1 cellular context compared by ENCODE assay signal in the genomic region with DNA sequence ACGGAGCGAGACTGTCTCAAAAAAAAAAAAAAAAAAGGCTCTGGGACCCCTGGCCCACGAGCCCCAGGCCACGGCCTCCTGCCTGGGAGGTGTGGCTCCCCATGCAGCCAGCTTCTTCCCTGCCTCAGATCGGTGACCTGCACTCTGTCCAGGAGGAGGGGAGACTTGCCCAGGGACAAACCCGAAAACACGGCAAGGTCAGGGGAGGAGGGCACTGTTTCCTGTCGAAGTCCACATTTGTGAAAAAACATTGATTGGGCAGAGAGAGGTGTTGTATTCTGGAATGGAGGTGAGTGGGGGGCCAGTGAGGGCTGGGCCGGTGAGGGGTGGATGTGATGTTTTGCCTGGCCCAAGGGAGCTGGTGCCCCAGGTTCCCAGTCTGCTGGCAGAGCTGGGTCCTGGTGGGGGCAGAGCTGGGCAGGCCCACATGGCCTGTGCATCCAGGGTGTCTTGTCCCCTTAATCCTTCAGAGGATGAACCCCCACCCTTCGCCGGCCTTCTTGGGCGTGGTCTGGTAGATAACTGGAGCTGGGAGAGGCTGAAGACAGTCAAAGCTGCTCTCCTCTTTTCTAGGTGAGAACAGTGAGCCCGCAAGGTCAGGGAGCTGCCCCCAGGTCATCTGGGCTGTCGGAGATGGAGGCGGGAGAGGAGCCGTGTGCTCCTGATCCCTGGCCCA.
TF ChIP-seq lines count a peak whose summit lies in the region.

No MANE protein-coding gene starts in this region.

TF ChIP-seq in HepG2, 621 proteins besides CTCF, POLR2A, EP300 and RAD21 (continued from another document and continues in another):
- TF ChIP-seq, protein P1, sequence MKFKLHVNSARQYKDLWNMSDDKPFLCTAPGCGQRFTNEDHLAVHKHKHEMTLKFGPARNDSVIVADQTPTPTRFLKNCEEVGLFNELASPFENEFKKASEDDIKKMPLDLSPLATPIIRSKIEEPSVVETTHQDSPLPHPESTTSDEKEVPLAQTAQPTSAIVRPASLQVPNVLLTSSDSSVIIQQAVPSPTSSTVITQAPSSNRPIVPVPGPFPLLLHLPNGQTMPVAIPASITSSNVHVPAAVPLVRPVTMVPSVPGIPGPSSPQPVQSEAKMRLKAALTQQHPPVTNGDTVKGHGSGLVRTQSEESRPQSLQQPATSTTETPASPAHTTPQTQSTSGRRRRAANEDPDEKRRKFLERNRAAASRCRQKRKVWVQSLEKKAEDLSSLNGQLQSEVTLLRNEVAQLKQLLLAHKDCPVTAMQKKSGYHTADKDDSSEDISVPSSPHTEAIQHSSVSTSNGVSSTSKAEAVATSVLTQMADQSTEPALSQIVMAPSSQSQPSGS (CRISPR knock-in tag; IDR thresholded peaks at IDR 0.05): no peak
- TF ChIP-seq TMF1 (CRISPR knock-in tag; IDR thresholded peaks at IDR 0.05; ENCODE audit: low read depth): no peak
- TF ChIP-seq JUN (CRISPR knock-in tag; IDR thresholded peaks at IDR 0.05): no peak
- no peak for TF ChIP-seq ZNF329 (CRISPR knock-in tag; IDR thresholded peaks at IDR 0.05; ENCODE audit: low read depth)
- no peak for TF ChIP-seq SP2 (CRISPR knock-in tag; IDR thresholded peaks at IDR 0.05)
- no peak for TF ChIP-seq ZNF652 (CRISPR knock-in tag; IDR thresholded peaks at IDR 0.05; ENCODE audit: borderline replicate concordance, low read depth)
- TF ChIP-seq SP1 (IDR thresholded peaks at IDR 0.05): no peak
- TF ChIP-seq SP1 (CRISPR knock-in tag; IDR thresholded peaks at IDR 0.05): no peak
- TF ChIP-seq, protein P2, sequence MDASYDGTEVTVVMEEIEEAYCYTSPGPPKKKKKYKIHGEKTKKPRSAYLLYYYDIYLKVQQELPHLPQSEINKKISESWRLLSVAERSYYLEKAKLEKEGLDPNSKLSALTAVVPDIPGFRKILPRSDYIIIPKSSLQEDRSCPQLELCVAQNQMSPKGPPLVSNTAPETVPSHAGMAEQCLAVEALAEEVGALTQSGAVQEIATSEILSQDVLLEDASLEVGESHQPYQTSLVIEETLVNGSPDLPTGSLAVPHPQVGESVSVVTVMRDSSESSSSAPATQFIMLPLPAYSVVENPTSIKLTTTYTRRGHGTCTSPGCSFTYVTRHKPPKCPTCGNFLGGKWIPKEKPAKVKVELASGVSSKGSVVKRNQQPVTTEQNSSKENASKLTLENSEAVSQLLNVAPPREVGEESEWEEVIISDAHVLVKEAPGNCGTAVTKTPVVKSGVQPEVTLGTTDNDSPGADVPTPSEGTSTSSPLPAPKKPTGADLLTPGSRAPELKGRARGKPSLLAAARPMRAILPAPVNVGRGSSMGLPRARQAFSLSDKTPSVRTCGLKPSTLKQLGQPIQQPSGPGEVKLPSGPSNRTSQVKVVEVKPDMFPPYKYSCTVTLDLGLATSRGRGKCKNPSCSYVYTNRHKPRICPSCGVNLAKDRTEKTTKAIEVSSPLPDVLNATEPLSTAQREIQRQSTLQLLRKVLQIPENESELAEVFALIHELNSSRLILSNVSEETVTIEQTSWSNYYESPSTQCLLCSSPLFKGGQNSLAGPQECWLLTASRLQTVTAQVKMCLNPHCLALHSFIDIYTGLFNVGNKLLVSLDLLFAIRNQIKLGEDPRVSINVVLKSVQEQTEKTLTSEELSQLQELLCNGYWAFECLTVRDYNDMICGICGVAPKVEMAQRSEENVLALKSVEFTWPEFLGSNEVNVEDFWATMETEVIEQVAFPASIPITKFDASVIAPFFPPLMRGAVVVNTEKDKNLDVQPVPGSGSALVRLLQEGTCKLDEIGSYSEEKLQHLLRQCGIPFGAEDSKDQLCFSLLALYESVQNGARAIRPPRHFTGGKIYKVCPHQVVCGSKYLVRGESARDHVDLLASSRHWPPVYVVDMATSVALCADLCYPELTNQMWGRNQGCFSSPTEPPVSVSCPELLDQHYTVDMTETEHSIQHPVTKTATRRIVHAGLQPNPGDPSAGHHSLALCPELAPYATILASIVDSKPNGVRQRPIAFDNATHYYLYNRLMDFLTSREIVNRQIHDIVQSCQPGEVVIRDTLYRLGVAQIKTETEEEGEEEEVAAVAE (CRISPR knock-in tag; IDR thresholded peaks at IDR 0.05; ENCODE audit: borderline replicate concordance): no peak
- no peak for TF ChIP-seq NFE2L2 (IDR thresholded peaks at IDR 0.05; ENCODE audit: low read length)
- no peak for TF ChIP-seq ZNF256 (CRISPR knock-in tag; conservative IDR thresholded peaks at IDR 0.05)
- TF ChIP-seq AKAP8 (CRISPR knock-in tag; IDR thresholded peaks at IDR 0.05): no peak
- TF ChIP-seq ZNF672 (CRISPR knock-in tag; IDR thresholded peaks at IDR 0.05): no peak
- no peak for TF ChIP-seq CEBPG (CRISPR knock-in tag; IDR thresholded peaks at IDR 0.05)
- TF ChIP-seq, protein P3, sequence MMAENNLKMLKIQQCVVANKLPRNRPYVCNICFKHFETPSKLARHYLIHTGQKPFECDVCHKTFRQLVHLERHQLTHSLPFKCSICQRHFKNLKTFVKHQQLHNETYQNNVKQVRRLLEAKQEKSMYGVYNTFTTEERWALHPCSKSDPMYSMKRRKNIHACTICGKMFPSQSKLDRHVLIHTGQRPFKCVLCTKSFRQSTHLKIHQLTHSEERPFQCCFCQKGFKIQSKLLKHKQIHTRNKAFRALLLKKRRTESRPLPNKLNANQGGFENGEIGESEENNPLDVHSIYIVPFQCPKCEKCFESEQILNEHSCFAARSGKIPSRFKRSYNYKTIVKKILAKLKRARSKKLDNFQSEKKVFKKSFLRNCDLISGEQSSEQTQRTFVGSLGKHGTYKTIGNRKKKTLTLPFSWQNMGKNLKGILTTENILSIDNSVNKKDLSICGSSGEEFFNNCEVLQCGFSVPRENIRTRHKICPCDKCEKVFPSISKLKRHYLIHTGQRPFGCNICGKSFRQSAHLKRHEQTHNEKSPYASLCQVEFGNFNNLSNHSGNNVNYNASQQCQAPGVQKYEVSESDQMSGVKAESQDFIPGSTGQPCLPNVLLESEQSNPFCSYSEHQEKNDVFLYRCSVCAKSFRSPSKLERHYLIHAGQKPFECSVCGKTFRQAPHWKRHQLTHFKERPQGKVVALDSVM (CRISPR knock-in tag; IDR thresholded peaks at IDR 0.05): no peak
- no peak for TF ChIP-seq NFKB2 (CRISPR knock-in tag; IDR thresholded peaks at IDR 0.05; ENCODE audit: borderline replicate concordance)
- TF ChIP-seq ZFP1 (CRISPR knock-in tag; IDR thresholded peaks at IDR 0.05): no peak
- TF ChIP-seq HOXD1 (CRISPR knock-in tag; IDR thresholded peaks at IDR 0.05): no peak
- TF ChIP-seq, protein P4, sequence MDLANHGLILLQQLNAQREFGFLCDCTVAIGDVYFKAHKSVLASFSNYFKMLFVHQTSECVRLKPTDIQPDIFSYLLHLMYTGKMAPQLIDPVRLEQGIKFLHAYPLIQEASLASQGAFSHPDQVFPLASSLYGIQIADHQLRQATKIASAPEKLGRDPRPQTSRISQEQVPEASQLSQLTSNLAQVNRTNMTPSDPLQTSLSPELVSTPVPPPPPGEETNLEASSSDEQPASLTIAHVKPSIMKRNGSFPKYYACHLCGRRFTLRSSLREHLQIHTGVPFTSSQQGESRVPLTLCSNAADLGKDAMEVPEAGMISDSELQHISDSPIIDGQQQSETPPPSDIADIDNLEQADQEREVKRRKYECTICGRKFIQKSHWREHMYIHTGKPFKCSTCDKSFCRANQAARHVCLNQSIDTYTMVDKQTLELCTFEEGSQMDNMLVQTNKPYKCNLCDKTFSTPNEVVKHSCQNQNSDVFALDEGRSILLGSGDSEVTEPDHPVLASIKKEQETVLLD (CRISPR knock-in tag; IDR thresholded peaks at IDR 0.05; ENCODE audit: low read depth): no peak
- TF ChIP-seq ZSCAN31 (CRISPR knock-in tag; IDR thresholded peaks at IDR 0.05; ENCODE audit: low read depth): no peak
- TF ChIP-seq, protein P5, sequence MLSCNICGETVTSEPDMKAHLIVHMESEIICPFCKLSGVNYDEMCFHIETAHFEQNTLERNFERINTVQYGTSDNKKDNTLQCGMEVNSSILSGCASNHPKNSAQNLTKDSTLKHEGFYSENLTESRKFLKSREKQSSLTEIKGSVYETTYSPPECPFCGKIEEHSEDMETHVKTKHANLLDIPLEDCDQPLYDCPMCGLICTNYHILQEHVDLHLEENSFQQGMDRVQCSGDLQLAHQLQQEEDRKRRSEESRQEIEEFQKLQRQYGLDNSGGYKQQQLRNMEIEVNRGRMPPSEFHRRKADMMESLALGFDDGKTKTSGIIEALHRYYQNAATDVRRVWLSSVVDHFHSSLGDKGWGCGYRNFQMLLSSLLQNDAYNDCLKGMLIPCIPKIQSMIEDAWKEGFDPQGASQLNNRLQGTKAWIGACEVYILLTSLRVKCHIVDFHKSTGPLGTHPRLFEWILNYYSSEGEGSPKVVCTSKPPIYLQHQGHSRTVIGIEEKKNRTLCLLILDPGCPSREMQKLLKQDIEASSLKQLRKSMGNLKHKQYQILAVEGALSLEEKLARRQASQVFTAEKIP (CRISPR knock-in tag; IDR thresholded peaks at IDR 0.05; ENCODE audit: borderline replicate concordance): no peak
- TF ChIP-seq, protein P6, sequence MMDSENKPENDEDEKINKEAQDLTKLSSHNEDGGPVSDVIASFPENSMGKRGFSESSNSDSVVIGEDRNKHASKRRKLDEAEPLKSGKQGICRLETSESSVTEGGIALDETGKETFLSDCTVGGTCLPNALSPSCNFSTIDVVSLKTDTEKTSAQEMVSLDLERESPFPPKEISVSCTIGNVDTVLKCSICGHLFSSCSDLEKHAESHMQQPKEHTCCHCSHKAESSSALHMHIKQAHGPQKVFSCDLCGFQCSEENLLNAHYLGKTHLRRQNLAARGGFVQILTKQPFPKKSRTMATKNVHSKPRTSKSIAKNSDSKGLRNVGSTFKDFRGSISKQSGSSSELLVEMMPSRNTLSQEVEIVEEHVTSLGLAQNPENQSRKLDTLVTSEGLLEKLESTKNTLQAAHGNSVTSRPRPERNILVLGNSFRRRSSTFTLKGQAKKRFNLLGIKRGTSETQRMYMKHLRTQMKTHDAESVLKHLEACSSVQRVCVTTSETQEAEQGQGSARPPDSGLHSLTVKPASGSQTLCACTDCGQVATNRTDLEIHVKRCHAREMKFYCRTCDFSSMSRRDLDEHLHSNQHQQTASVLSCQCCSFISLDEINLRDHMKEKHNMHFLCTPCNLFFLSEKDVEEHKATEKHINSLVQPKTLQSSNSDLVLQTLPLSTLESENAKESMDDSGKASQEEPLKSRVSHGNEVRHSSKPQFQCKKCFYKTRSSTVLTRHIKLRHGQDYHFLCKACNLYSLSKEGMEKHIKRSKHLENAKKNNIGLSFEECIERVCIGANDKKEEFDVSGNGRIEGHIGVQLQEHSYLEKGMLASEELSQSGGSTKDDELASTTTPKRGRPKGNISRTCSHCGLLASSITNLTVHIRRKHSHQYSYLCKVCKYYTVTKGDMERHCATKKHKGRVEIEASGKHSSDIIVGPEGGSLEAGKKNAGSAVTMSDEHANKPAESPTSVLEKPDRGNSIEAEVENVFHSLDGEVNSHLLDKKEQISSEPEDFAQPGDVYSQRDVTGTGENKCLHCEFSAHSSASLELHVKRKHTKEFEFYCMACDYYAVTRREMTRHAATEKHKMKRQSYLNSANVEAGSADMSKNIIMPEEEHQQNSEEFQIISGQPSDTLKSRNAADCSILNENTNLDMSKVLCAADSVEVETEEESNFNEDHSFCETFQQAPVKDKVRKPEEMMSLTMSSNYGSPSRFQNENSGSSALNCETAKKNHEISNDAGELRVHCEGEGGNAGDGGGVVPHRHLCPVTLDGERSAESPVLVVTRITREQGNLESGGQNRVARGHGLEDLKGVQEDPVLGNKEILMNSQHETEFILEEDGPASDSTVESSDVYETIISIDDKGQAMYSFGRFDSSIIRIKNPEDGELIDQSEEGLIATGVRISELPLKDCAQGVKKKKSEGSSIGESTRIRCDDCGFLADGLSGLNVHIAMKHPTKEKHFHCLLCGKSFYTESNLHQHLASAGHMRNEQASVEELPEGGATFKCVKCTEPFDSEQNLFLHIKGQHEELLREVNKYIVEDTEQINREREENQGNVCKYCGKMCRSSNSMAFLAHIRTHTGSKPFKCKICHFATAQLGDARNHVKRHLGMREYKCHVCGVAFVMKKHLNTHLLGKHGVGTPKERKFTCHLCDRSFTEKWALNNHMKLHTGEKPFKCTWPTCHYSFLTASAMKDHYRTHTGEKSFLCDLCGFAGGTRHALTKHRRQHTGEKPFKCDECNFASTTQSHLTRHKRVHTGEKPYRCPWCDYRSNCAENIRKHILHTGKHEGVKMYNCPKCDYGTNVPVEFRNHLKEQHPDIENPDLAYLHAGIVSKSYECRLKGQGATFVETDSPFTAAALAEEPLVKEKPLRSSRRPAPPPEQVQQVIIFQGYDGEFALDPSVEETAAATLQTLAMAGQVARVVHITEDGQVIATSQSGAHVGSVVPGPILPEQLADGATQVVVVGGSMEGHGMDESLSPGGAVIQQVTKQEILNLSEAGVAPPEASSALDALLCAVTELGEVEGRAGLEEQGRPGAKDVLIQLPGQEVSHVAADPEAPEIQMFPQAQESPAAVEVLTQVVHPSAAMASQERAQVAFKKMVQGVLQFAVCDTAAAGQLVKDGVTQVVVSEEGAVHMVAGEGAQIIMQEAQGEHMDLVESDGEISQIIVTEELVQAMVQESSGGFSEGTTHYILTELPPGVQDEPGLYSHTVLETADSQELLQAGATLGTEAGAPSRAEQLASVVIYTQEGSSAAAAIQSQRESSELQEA (CRISPR knock-in tag; IDR thresholded peaks at IDR 0.05; ENCODE audit: not compliant biosample characterization): no peak
- TF ChIP-seq PHF5A (CRISPR knock-in tag; IDR thresholded peaks at IDR 0.05; ENCODE audit: low read depth, unreplicated experiment): no peak
- TF ChIP-seq ZNF3 (CRISPR knock-in tag; IDR thresholded peaks at IDR 0.05): no peak
- TF ChIP-seq KDM3A (CRISPR knock-in tag; IDR thresholded peaks at IDR 0.05; ENCODE audit: low read depth): no peak
- TF ChIP-seq SMAD9 (CRISPR knock-in tag; IDR thresholded peaks at IDR 0.05): no peak
- TF ChIP-seq WIZ (CRISPR knock-in tag; IDR thresholded peaks at IDR 0.05): no peak
- TF ChIP-seq NFE2 (CRISPR knock-in tag; IDR thresholded peaks at IDR 0.05): no peak
- TF ChIP-seq, protein P7, sequence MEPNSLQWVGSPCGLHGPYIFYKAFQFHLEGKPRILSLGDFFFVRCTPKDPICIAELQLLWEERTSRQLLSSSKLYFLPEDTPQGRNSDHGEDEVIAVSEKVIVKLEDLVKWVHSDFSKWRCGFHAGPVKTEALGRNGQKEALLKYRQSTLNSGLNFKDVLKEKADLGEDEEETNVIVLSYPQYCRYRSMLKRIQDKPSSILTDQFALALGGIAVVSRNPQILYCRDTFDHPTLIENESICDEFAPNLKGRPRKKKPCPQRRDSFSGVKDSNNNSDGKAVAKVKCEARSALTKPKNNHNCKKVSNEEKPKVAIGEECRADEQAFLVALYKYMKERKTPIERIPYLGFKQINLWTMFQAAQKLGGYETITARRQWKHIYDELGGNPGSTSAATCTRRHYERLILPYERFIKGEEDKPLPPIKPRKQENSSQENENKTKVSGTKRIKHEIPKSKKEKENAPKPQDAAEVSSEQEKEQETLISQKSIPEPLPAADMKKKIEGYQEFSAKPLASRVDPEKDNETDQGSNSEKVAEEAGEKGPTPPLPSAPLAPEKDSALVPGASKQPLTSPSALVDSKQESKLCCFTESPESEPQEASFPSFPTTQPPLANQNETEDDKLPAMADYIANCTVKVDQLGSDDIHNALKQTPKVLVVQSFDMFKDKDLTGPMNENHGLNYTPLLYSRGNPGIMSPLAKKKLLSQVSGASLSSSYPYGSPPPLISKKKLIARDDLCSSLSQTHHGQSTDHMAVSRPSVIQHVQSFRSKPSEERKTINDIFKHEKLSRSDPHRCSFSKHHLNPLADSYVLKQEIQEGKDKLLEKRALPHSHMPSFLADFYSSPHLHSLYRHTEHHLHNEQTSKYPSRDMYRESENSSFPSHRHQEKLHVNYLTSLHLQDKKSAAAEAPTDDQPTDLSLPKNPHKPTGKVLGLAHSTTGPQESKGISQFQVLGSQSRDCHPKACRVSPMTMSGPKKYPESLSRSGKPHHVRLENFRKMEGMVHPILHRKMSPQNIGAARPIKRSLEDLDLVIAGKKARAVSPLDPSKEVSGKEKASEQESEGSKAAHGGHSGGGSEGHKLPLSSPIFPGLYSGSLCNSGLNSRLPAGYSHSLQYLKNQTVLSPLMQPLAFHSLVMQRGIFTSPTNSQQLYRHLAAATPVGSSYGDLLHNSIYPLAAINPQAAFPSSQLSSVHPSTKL (CRISPR knock-in tag; IDR thresholded peaks at IDR 0.05): no peak
- no peak for TF ChIP-seq SUZ12 (IDR thresholded peaks at IDR 0.05; ENCODE audit: low read depth, low read length)
- TF ChIP-seq ZNF530 (CRISPR knock-in tag; IDR thresholded peaks at IDR 0.05; ENCODE audit: low read depth): no peak
- TF ChIP-seq BHLHE40 (IDR thresholded peaks at IDR 0.05; ENCODE audit: low read length): no peak
